Comparison of ENCODE assay signal across 8 cellular contexts in the genomic region with DNA sequence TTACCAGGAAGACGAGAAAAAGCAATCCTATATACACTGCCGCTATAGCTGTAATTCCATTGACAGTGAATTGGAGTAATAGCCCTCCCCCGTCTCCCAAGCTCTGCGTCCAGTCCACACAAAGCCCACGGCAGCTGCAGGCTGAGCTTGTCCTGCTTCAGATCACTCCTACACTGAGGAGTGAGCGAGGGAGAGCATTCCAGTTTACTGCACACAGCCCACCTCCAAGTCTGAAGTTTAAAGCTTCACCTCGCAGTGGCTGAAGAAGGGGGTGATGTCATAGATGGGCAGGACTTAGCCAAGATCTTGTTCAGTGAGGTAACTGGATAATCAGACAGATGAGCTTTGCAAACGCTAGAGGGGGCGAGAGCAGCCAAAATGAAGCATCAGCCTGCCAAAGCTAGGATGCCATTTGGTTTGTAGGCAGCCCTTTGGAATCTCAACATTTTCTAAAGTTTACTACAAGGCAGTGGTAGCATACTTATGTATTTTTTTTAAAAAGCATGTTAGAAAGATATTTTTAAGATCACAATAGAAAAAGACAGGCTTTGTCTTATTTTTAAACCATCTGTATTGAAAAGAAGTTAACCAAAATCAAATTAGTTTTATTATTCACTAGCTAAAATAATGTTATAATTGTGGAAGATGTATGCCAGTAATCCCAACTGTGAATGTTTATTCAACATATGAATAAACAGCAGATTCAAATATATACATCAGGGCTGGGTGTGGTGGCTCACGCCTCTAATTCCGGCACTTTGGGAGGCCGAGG. TPM values are rescaled to one million over a fixed set of nuclear protein-coding genes. Genes with fewer than 3 reads are reported as not detected.
DNase-seq lines count a peak whose midpoint lies in the region; ATAC-seq, FAIRE-seq and TF ChIP-seq lines count a peak whose summit lies in the region.

Gene FLRT3 (minus strand): TSS at position 213 of the 772 bp plus-strand sequence. CDS start 10,106 bp downstream, outside the sequence.

- H3K36me3 ChIP-seq in adrenal gland (replicated peaks in 1 of 2) (no peaks in the 10 kb centered on the region), heart left ventricle (no peaks in the 10 kb centered on the region), pancreas (no peaks in the 10 kb centered on the region)

- no peaks in the 10 kb centered on the region for H3K27me3 ChIP-seq in adrenal gland
- H3K27me3 ChIP-seq in heart left ventricle = no peaks in the 10 kb centered on the region
- no peaks in the 10 kb centered on the region for H3K27me3 ChIP-seq in pancreas

- WGBS in adrenal gland, 4 donors = 24 to 26% (median 25%) methylated on average over 12 of the region's 12 CpGs
- 21 to 25% (median 24%) methylated on average over 12 of the region's 12 CpGs for WGBS in heart left ventricle, 4 donors
- 25% methylated on average over 12 of the region's 12 CpGs for WGBS in pancreas, 2 donors

- peak; percentile 96 for FAIRE-seq in pancreas (lab: Jason Lieb, UNC)

- H3K4me1 ChIP-seq in adrenal gland (replicated peaks in 1 of 2) (peaks cover 0 to 5% of the 10 kb centered on the region in 2 donors), heart left ventricle (peaks cover 0 to 3% (median 0%) of the 10 kb centered on the region in 12 donors), pancreas (no peaks in the 10 kb centered on the region)

- DNase-seq in D341Med (ENCODE audit: low spot score) = peak; percentile 78
- DNase-seq in NCI-H345 (lab: John Stamatoyannopoulos, UW) = peak; percentile 88
- DNase-seq in adrenal gland = peak; percentile 74 to 94 (median 81)
- DNase-seq in heart left ventricle = peak in 4 of 5 donors; percentile 25 to 66 (median 45)
- peak; percentile 60 to 87 (median 74) for DNase-seq in pancreas
- no peak for DNase-seq in activated gamma-delta T cell (lab: John Stamatoyannopoulos, UW)

- H3K27ac ChIP-seq in adrenal gland = peak within 1 kb of the TSS in 1 of 5 donors; percentile 43
- H3K27ac ChIP-seq in heart left ventricle = peak within 1 kb of the TSS in 1 of 12 donors; percentile 73
- H3K27ac ChIP-seq in pancreas = peak within 1 kb of the TSS in 3 of 4 donors; percentile 31 to 78 (median 63)

- H3K9me3 ChIP-seq in adrenal gland (replicated peaks in 1 of 3) (no peaks in the 10 kb centered on the region), heart left ventricle (no peaks in the 10 kb centered on the region), pancreas (no peaks in the 10 kb centered on the region)

- TF ChIP-seq POLR2A in adrenal gland (IDR thresholded peaks at IDR 0.05) = peak; percentile 59 to 78
- TF ChIP-seq POLR2A in heart left ventricle (IDR thresholded peaks at IDR 0.05) = no peak

- TF ChIP-seq CTCF in adrenal gland (IDR thresholded peaks at IDR 0.05) = peak; percentile 53 to 80 (median 74)
- TF ChIP-seq CTCF in heart left ventricle (IDR thresholded peaks at IDR 0.05) = peak; percentile 25 to 68 (median 48)
- TF ChIP-seq CTCF in pancreas (IDR thresholded peaks at IDR 0.05) = peak; percentile 42 to 56 (median 46)

- ATAC-seq in GM19397 (IDR thresholded peaks at IDR 0.05; ENCODE audit: unreplicated experiment) (peak; percentile 92), HG03439 (IDR thresholded peaks at IDR 0.05; ENCODE audit: unreplicated experiment) (peak; percentile 89), heart left ventricle (peak; percentile 71 to 98 (median 94)), pancreas (peak; percentile 95 to 97 (median 96))

- H3K4me3 ChIP-seq in adrenal gland = peak within 1 kb of the TSS in 2 of 4 donors; percentile 27 to 51
- peak within 1 kb of the TSS in 11 of 12 donors; percentile 16 to 59 (median 43) for H3K4me3 ChIP-seq in heart left ventricle
- peak within 1 kb of the TSS; percentile 1 to 47 (median 28) for H3K4me3 ChIP-seq in pancreas

- intact Hi-C loops in adrenal gland (cut with DNase I) (no loop called here), heart left ventricle (cut with DNase I) (no loop called here), pancreas (cut with DNase I) (no loop called here)

RNA-seq across cellular contexts. Expression of gene FLRT3, which starts in this region (rescaled TPM):
- 1 to 10 TPM in 4 of 8 donors, under 1 TPM in 4; 0.18 to 4.9 (median 0.75) TPM for total RNA-seq in adrenal gland
- 1 to 10 TPM in 2 of 3 donors, under 1 TPM in 1; 0.51 to 9.2 (median 2.6) TPM for polyA plus RNA-seq in adrenal gland
- total RNA-seq in heart left ventricle = 1 to 10 TPM in 1 of 9 donors, under 1 TPM in 7, not detected in 1; 0.05 to 6.9 (median 0.17) TPM
- polyA plus RNA-seq in heart left ventricle = under 1 TPM; 0.04 to 0.08 TPM
- total RNA-seq in pancreas = 10 to 100 TPM in 1 of 6 donors, 1 to 10 TPM in 4, under 1 TPM in 1; 0.92 to 11.0 (median 1.5) TPM
- polyA plus RNA-seq in pancreas = 1 to 10 TPM in 1 of 2 donors, under 1 TPM in 1; 0.72 to 1.1 TPM

Comparison
In these comparisons a context has a peak if more than half of its experiments do, and no peak if none do; other contexts are left out.
1. POLR2A ChIP-seq: peak in adrenal gland (2 of 2); none in heart left ventricle (0 of 2).
2. Peak in every context shown above with its lines, with median percentiles within 50 percentile points of each other: ATAC-seq and CTCF ChIP-seq.